ENCODE assay signal across 8 cellular contexts in the genomic region with DNA sequence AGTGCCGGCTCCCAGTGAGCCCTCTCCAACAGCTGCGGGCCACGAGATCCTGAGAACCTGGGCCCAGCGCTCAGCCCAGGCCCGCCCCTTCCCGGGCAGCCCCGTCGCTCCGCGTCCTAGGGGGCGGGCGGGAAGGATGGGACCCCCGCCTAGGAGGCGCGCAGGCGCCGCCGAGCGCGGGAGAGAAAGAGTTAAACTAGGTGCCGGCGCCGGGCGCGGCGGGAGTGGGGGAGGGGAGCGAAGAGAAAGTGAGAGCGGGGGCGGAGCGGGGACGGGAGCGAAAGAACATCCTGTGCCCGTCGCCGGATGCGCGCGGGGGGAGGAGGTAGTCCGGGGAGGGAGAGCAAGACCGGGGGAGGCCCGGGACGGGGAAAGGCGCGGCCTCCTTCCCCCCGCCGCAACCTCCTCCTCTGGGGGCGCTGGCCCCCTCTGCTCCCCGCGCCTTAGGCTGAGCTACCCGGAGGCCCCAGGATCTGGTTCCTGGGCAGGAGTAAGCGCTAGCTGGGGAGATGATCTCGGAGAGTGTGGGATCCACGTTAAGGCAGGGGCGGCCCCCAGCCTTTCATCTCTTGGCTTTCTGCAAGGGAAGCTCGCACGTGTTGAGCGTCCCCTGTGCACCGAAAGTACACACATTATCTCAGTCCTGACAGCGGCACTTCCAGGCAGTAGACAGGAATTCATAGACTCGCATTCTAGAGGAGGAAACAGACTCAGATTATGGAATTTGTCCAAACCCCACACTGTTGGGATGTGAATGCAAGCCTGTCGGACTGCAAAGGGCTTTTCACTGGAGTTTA. TPM values are rescaled to one million over a fixed set of nuclear protein-coding genes. Genes with fewer than 3 reads are reported as not detected.
A peak's percentile ranks its signal among the peaks of the same experiment; 100 is the strongest.
DNase-seq lines count a peak whose midpoint lies in the region; ATAC-seq lines count a peak whose summit lies in the region.

No MANE protein-coding gene starts in this region.

- H3K27me3 ChIP-seq in ectodermal cell (ENCODE audit: control insufficient read depth, insufficient read depth, low read length, poor library complexity, severe bottlenecking): no peaks in the 10 kb centered on the region

- H3K4me3 Mint-ChIP-seq in activated CD8-positive, alpha-beta T cell treated with anti-CD3 and anti-CD28 coated beads, Interleukin-2, amount 10 ng/mL, durations not matched to agents 7 days and 5 days: peak overlapping the region; percentile 85

- no peaks in the 10 kb centered on the region for H3K9me3 Mint-ChIP-seq in activated CD8-positive, alpha-beta T cell treated with anti-CD3 and anti-CD28 coated beads, Interleukin-2, amount 10 ng/mL, durations not matched to agents 7 days and 5 days (ENCODE audit: insufficient read depth)

- peak overlapping the region; percentile 75 for H3K4me3 ChIP-seq in ectodermal cell (ENCODE audit: insufficient read depth, low read depth, low read length)

- H3K4me1 Mint-ChIP-seq in activated CD8-positive, alpha-beta T cell treated with anti-CD3 and anti-CD28 coated beads, Interleukin-2, amount 10 ng/mL, durations not matched to agents 7 days and 5 days (ENCODE audit: low read depth): peaks cover 77% of the 10 kb centered on the region

- H3K27me3 Mint-ChIP-seq in activated CD8-positive, alpha-beta T cell treated with anti-CD3 and anti-CD28 coated beads, Interleukin-2, amount 10 ng/mL, durations not matched to agents 7 days and 5 days (ENCODE audit: low read depth): no peaks in the 10 kb centered on the region

- no peaks in the 10 kb centered on the region for H3K36me3 ChIP-seq in ectodermal cell (ENCODE audit: control insufficient read depth, insufficient read depth, low read length)

- H3K27ac Mint-ChIP-seq in activated CD8-positive, alpha-beta T cell treated with anti-CD3 and anti-CD28 coated beads, Interleukin-2, amount 10 ng/mL, durations not matched to agents 7 days and 5 days: peak overlapping the region; percentile 99

- CTCF ChIA-PET in activated CD8-positive, alpha-beta T cell treated with anti-CD3 and anti-CD28 coated beads, Interleukin-2, amount 10 ng/mL, durations not matched to agents 7 days and 5 days (lab: Charles Lee): interaction anchor here (0.7 to 10.3 kb wide), 14 partner anchors 12 to 209 kb away, joined by 3 to 259 read pairs (median 6); no protein-coding TSS in a partner anchor

- H3K27ac ChIP-seq in ectodermal cell (ENCODE audit: insufficient read depth, low read depth, low read length, poor library complexity, severe bottlenecking): peak overlapping the region; percentile 97

- ATAC-seq in GM18909 (IDR thresholded peaks at IDR 0.05; ENCODE audit: poor library complexity, unreplicated experiment): peak; percentile 50
- ATAC-seq in HG03159 (IDR thresholded peaks at IDR 0.05; ENCODE audit: unreplicated experiment): peak; percentile 43
- peak; percentile 63 for ATAC-seq in activated CD8-positive, alpha-beta T cell treated with anti-CD3 and anti-CD28 coated beads, Interleukin-2, amount 10 ng/mL, durations not matched to agents 7 days and 5 days

- POLR2A ChIA-PET in activated CD8-positive, alpha-beta T cell treated with anti-CD3 and anti-CD28 coated beads, Interleukin-2, amount 10 ng/mL, durations not matched to agents 7 days and 5 days (lab: Charles Lee): interaction anchor here (0.7 to 2.5 kb wide), 13 partner anchors 12 to 148 kb away, joined by 3 to 9 read pairs (median 3); no protein-coding TSS in a partner anchor

- H3K36me3 Mint-ChIP-seq in activated CD8-positive, alpha-beta T cell treated with anti-CD3 and anti-CD28 coated beads, Interleukin-2, amount 10 ng/mL, durations not matched to agents 7 days and 5 days (ENCODE audit: low read depth): no peaks in the 10 kb centered on the region

- DNase-seq in AML-193 (lab: John Stamatoyannopoulos, UW) (peak; percentile 76 to 89), NCI-H748 treated with DMSO at 0.1 percent for 48 hours (lab: John Stamatoyannopoulos, UW) (peak; percentile 70), lung microvascular endothelial cell (ENCODE audit: low read depth in 2 of 2) (peak; percentile 92 to 94)
- DNase-seq in activated CD8-positive, alpha-beta T cell treated with anti-CD3 and anti-CD28 coated beads, Interleukin-2, amount 10 ng/mL, durations not matched to agents 7 days and 5 days: peak; percentile 98
- DNase-seq in stimulated activated CD4-positive, alpha-beta T cell treated with anti-CD3 and anti-CD28 coated beads, TNF-alpha, amount 100 ng/mL, for 24 hours (ENCODE audit: low read depth in 3 of 3): peak; percentile 86 to 96 (median 93)

- WGBS in ectodermal cell, 2 experiments: 1 to 2% methylated on average over 61 of the region's 61 CpGs

- peaks cover 40% of the 10 kb centered on the region for H3K4me1 ChIP-seq in ectodermal cell (ENCODE audit: control insufficient read depth, insufficient read depth, low read length)

- H3K9me3 ChIP-seq in ectodermal cell (ENCODE audit: control insufficient read depth, low read length): no peaks in the 10 kb centered on the region

RNA-seq across cellular contexts. Expression of gene ARMC12, which starts 4.9 kb away (rescaled TPM):
- total RNA-seq in activated CD8-positive, alpha-beta T cell treated with anti-CD3 and anti-CD28 coated beads, Interleukin-2, amount 10 ng/mL, durations not matched to agents 7 days and 5 days: under 1 TPM; 0.37 to 0.45 TPM
- polyA plus RNA-seq in ectodermal cell (2013, experiment 1 of 4): 2.5 TPM
- polyA plus RNA-seq in ectodermal cell (2013, experiment 2 of 4): 3.9 TPM
- polyA plus RNA-seq in ectodermal cell (2013, experiment 3 of 4): 2.6 TPM
- 3.8 TPM for polyA plus RNA-seq in ectodermal cell (2013, experiment 4 of 4)
- total RNA-seq in lung microvascular endothelial cell: 0.22 and 0.40 TPM in 2 replicates

RNA-seq across cellular contexts. Expression of gene FKBP5, which starts 43.2 kb away (rescaled TPM):
- 10 to 100 TPM; 78.7 to 79.5 TPM for total RNA-seq in activated CD8-positive, alpha-beta T cell treated with anti-CD3 and anti-CD28 coated beads, Interleukin-2, amount 10 ng/mL, durations not matched to agents 7 days and 5 days
- polyA plus RNA-seq in ectodermal cell (2013, experiment 1 of 4): 56.8 TPM
- polyA plus RNA-seq in ectodermal cell (2013, experiment 2 of 4): 46.7 TPM
- 33.4 TPM for polyA plus RNA-seq in ectodermal cell (2013, experiment 3 of 4)
- polyA plus RNA-seq in ectodermal cell (2013, experiment 4 of 4): 34.6 TPM
- total RNA-seq in lung microvascular endothelial cell: 37.3 and 40.1 TPM in 2 replicates

RNA-seq across cellular contexts. Expression of gene CLPSL2, which starts 44.5 kb away (rescaled TPM):
- total RNA-seq in activated CD8-positive, alpha-beta T cell treated with anti-CD3 and anti-CD28 coated beads, Interleukin-2, amount 10 ng/mL, durations not matched to agents 7 days and 5 days: not detected
- polyA plus RNA-seq in ectodermal cell (2013, experiment 1 of 4): not detected
- polyA plus RNA-seq in ectodermal cell (2013, experiment 2 of 4): 1.3 TPM
- polyA plus RNA-seq in ectodermal cell (2013, experiment 3 of 4): 1.3 TPM
- 2.4 TPM for polyA plus RNA-seq in ectodermal cell (2013, experiment 4 of 4)
- not detected in 2 replicates for total RNA-seq in lung microvascular endothelial cell

RNA-seq across cellular contexts. Expression of gene CLPSL1, which starts 48.9 kb away (rescaled TPM):
- total RNA-seq in activated CD8-positive, alpha-beta T cell treated with anti-CD3 and anti-CD28 coated beads, Interleukin-2, amount 10 ng/mL, durations not matched to agents 7 days and 5 days: not detected
- not detected for polyA plus RNA-seq in ectodermal cell (2013, experiment 1 of 4)
- polyA plus RNA-seq in ectodermal cell (2013, experiment 2 of 4): not detected
- not detected for polyA plus RNA-seq in ectodermal cell (2013, experiment 3 of 4)
- polyA plus RNA-seq in ectodermal cell (2013, experiment 4 of 4): not detected
- not detected in 2 replicates for total RNA-seq in lung microvascular endothelial cell

Comparison
In these comparisons a context has a peak if more than half of its experiments do, and no peak if none do; other contexts are left out.
1. Peak in every context shown above with its lines: DNase-seq, ATAC-seq, H3K4me3 ChIP-seq and H3K27ac ChIP-seq.